16 cellular contexts compared by ENCODE assay signal in the genomic region with DNA sequence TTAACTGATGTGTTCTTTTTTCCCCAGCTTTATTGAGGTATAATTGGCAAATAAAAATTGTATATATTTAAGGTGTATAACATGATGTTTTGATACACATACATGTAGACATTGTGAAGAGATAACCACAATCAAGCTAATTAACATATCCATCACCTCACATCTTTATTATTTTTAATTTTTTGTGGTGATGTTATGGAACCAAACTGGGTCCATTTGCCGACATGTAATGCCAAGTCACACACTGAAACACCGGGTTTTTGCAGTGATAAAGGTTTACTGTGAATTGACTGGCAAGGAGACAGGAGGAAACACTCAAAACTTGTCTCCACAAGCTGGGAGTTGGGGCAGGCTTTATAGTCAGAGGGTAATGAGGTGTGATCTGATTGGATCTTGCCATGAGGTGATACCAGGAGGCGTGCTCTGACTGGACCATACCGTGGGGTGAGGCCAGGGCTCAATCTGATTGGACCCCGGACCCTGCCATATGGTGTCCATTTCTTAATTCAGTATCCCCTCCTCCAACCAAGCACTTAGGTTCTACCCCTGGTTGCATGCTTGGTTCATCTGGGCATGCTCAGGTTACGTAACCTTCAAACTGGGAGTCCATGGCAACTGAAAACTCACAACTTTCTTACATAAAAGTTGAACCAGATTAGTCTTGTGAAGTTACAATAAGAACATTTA. TPM values are rescaled to one million over a fixed set of nuclear protein-coding genes. Genes with fewer than 3 reads are reported as not detected.
A peak's percentile ranks its signal among the peaks of the same experiment; 100 is the strongest.
DNase-seq lines count a peak whose midpoint lies in the region; TF ChIP-seq lines count a peak whose summit lies in the region.
"Had no signal": no experiment of that assay in that cellular context is flagged by ENCODE, and none has a peak within 500 bp of the region (broad histone marks: within the 10 kb centered on the region; RNA-seq: fewer than 3 reads in every experiment).

No MANE protein-coding gene starts in this region.

- H3K36me3 Mint-ChIP-seq in MCF 10A (ENCODE audit: insufficient read depth, unreplicated experiment): no peaks in the 10 kb centered on the region

- CTCF ChIA-PET in MCF 10A (lab: Yijun Ruan, JAX): no interaction called here

- no peak for TF ChIP-seq POLR2A in breast epithelium (IDR thresholded peaks at IDR 0.05)

- H3K27ac ChIP-seq in breast epithelium: no peak overlapping the region
- no peak overlapping the region for H3K27ac ChIP-seq in right atrium auricular region
- H3K27ac ChIP-seq: C4-2B, left lung had no signal

- H3K27ac Mint-ChIP-seq in MCF 10A (ENCODE audit: low read depth, unreplicated experiment): no peak overlapping the region
- H3K27ac Mint-ChIP-seq: T-helper 1 cell treated with Interleukin-12 subunit alpha and Interleukin-12 subunit beta and Interleukin-4 antibody, amounts not matched to agents 30 μg/mL and 1 μg/mL, for 36 hours had no signal

- H3K4me1 ChIP-seq in breast epithelium (peaks cover 0 to 7% of the 10 kb centered on the region in 2 donors), right atrium auricular region (no peaks in the 10 kb centered on the region)
- H3K4me1 ChIP-seq: left lung had no signal

- H3K36me3 ChIP-seq in breast epithelium: no peaks in the 10 kb centered on the region
- H3K36me3 ChIP-seq in right atrium auricular region: no peaks in the 10 kb centered on the region
- H3K36me3 ChIP-seq: left lung had no signal

- H3K4me3 Mint-ChIP-seq in MCF 10A (ENCODE audit: unreplicated experiment): no peak overlapping the region
- H3K4me3 Mint-ChIP-seq: central memory CD8-positive, alpha-beta T cell; T-helper 1 cell treated with Interleukin-12 subunit alpha and Interleukin-12 subunit beta and Interleukin-4 antibody, amounts not matched to agents 30 μg/mL and 1 μg/mL, for 36 hours had no signal

- no peaks in the 10 kb centered on the region for H3K4me1 Mint-ChIP-seq in MCF 10A (ENCODE audit: insufficient read depth, unreplicated experiment)
- H3K4me1 Mint-ChIP-seq: central memory CD8-positive, alpha-beta T cell had no signal

- peak; percentile 29 for DNase-seq in MCF 10A (ENCODE audit: unreplicated experiment)
- no peak for DNase-seq in breast epithelium (ENCODE audit: low spot score in 2 of 2)
- peak; percentile 57 to 86 for DNase-seq in NCI-H524 (lab: John Stamatoyannopoulos, UW)
- DNase-seq in epithelial cell of esophagus (ENCODE audit: low read depth): peak; percentile 66
- peak; percentile 89 for DNase-seq in ureter (ENCODE audit: low spot score)
- DNase-seq in DMS114 treated with DMSO at 0.1 percent for 48 hours (lab: John Stamatoyannopoulos, UW; ENCODE audit: unreplicated experiment): no peak
- no peak for DNase-seq in NCI-H2081 (lab: John Stamatoyannopoulos, UW)
- no peak for DNase-seq in right atrium auricular region (ENCODE audit: low spot score)
- DNase-seq: foreskin fibroblast, left lung, nucleus accumbens, right cardiac atrium, Right ventricle myocardium superior had no signal

- POLR2A ChIA-PET in MCF 10A (lab: Yijun Ruan, JAX): no interaction called here

- peaks cover 15% of the 10 kb centered on the region for H3K9me3 Mint-ChIP-seq in MCF 10A (ENCODE audit: unreplicated experiment)
- H3K9me3 Mint-ChIP-seq: central memory CD8-positive, alpha-beta T cell; T-helper 1 cell treated with Interleukin-12 subunit alpha and Interleukin-12 subunit beta and Interleukin-4 antibody, amounts not matched to agents 30 μg/mL and 1 μg/mL, for 36 hours had no signal

- TF ChIP-seq CTCF in MCF 10A (IDR thresholded peaks at IDR 0.05; ENCODE audit: unreplicated experiment) (no peak), breast epithelium (IDR thresholded peaks at IDR 0.05) (no peak), epithelial cell of esophagus (IDR thresholded peaks at IDR 0.05; ENCODE audit: insufficient read depth, low read depth, low read length, missing control alignments) (no peak), right atrium auricular region (IDR thresholded peaks at IDR 0.05) (no peak)

- H3K27me3 ChIP-seq in breast epithelium (no peaks in the 10 kb centered on the region), right atrium auricular region (no peaks in the 10 kb centered on the region)
- H3K27me3 ChIP-seq: left lung had no signal

- intact Hi-C loops in MCF 10A (cut with micrococcal nuclease): no loop called here
- intact Hi-C loops in breast epithelium (cut with DNase I; ENCODE audit: low total_unique reads): no loop called here

- no TSS peak for BruUV-seq in MCF 10A (replicated peaks; lab: Mats Ljungman, UMichigan)

- no peaks in the 10 kb centered on the region for H3K27me3 Mint-ChIP-seq in MCF 10A (ENCODE audit: insufficient read depth, unreplicated experiment)

- no peaks in the 10 kb centered on the region for H3K9me3 ChIP-seq in breast epithelium
- no peaks in the 10 kb centered on the region for H3K9me3 ChIP-seq in right atrium auricular region
- H3K9me3 ChIP-seq: left lung had no signal

- no peak overlapping the region for H3K4me3 ChIP-seq in breast epithelium
- no peak overlapping the region for H3K4me3 ChIP-seq in epithelial cell of esophagus (ENCODE audit: low read length)
- no peak overlapping the region for H3K4me3 ChIP-seq in right atrium auricular region
- H3K4me3 ChIP-seq: left lung had no signal

RNA-seq across cellular contexts. Expression of a gene that starts 11.8 kb away (rescaled TPM):
- total RNA-seq in MCF 10A (2022): not detected in 2 replicates
- total RNA-seq in breast epithelium: under 1 TPM; 0.33 to 0.48 (median 0.44) TPM
- 43.7 TPM for total RNA-seq in ureter
- total RNA-seq in right atrium auricular region: under 1 TPM in 1 of 2 donors, not detected in 1; 0.31 TPM

Comparison
In these comparisons a context has a peak if more than half of its experiments do, and no peak if none do; other contexts are left out.
1. DNase-seq: peak in MCF 10A (single experiment), NCI-H524 (2 of 2), epithelial cell of esophagus (single experiment) and ureter (single experiment); none in breast epithelium (0 of 2), DMS114 treated with DMSO at 0.1 percent for 48 hours (single experiment), NCI-H2081 (0 of 2) and right atrium auricular region (single experiment).
2. RNA of a gene that starts 11.8 kb away (total RNA-seq): 43.7 TPM in ureter (single experiment); 0.33 to 0.48 TPM in breast epithelium, 0.31 TPM in right atrium auricular region and not detected in MCF 10A; every median in the first group is over 10 times any median in the second.